ENCODE assay signal across 8 cellular contexts in genomic region chr17:79075433-79075805, GRCh38. TPM values are rescaled to one million over a fixed set of nuclear protein-coding genes. Genes with fewer than 3 reads are reported as not detected.
DNase-seq lines count a peak whose midpoint lies in the region; ATAC-seq and TF ChIP-seq lines count a peak whose summit lies in the region.

No MANE protein-coding gene starts in this region.

- H3K9me2 ChIP-seq in OCI-LY7 (ENCODE audit: insufficient read depth, low read length), result no peaks in the 10 kb centered on the region

- peak overlapping the region; percentile 82 to 95 (median 93) for H3K27ac Mint-ChIP-seq in CD4-positive, alpha-beta memory T cell

- peak in 4 of 5 donors; percentile 18 to 25 (median 24) for DNase-seq in CD4-positive, alpha-beta memory T cell
- DNase-seq in OCI-LY7 (ENCODE audit: low spot score) (no peak), dermis blood vessel endothelial cell (peak; percentile 20), upper lobe of right lung (no peak), NCI-H1436 treated with DMSO at 0.1 percent for 48 hours (lab: John Stamatoyannopoulos, UW) (no peak)

- H3K9me3 Mint-ChIP-seq in CD4-positive, alpha-beta memory T cell, result no peaks in the 10 kb centered on the region

- peak overlapping the region; percentile 78 for H3K27ac ChIP-seq in CD4-positive, alpha-beta memory T cell (ENCODE audit: low read depth, low read length)
- H3K27ac ChIP-seq in OCI-LY7 (ENCODE audit: low read depth, low read length, poor library complexity, severe bottlenecking), result no peak overlapping the region
- H3K27ac ChIP-seq in upper lobe of right lung, result peak overlapping the region; percentile 80

- no peaks in the 10 kb centered on the region for H4K20me1 ChIP-seq in OCI-LY7 (ENCODE audit: insufficient read depth, low read length)

- no peaks in the 10 kb centered on the region for H3K79me2 ChIP-seq in OCI-LY7 (ENCODE audit: insufficient read depth, low read depth, low read length)

- H3K36me3 Mint-ChIP-seq in CD4-positive, alpha-beta memory T cell, result peaks cover 14 to 35% of the 10 kb centered on the region in 2 donors

- peaks cover 8 to 30% (median 18%) of the 10 kb centered on the region in 4 donors for H3K4me1 Mint-ChIP-seq in CD4-positive, alpha-beta memory T cell

- H3K27me3 Mint-ChIP-seq in CD4-positive, alpha-beta memory T cell, result no peaks in the 10 kb centered on the region

- intact Hi-C loops in CD4-positive, alpha-beta memory T cell (cut with micrococcal nuclease), result no loop called here
- intact Hi-C loops in OCI-LY7 (cut with micrococcal nuclease; ENCODE audit: unreplicated experiment) (no loop called here), upper lobe of right lung (cut with DNase I) (no loop called here)

- BruUV-seq in OCI-LY7 (replicated peaks; lab: Mats Ljungman, UMichigan), result no TSS peak

- peak; percentile 18 for ATAC-seq in GM21723 (IDR thresholded peaks at IDR 0.05; ENCODE audit: unreplicated experiment)
- peak; percentile 10 for ATAC-seq in upper lobe of right lung
- no peak for ATAC-seq in GM18520 (IDR thresholded peaks at IDR 0.05; ENCODE audit: unreplicated experiment)

- H3K9me3 ChIP-seq in CD4-positive, alpha-beta memory T cell (ENCODE audit: control insufficient read depth in 1 of 2, low read length in 2 of 2), result no peaks in the 10 kb centered on the region
- no peaks in the 10 kb centered on the region for H3K9me3 ChIP-seq in OCI-LY7 (ENCODE audit: low read length)
- no peaks in the 10 kb centered on the region for H3K9me3 ChIP-seq in mononuclear cell (ENCODE audit: low read depth, low read length)
- H3K9me3 ChIP-seq in upper lobe of right lung, result no peaks in the 10 kb centered on the region

- peaks cover 8% of the 10 kb centered on the region for H3K36me3 ChIP-seq in CD4-positive, alpha-beta memory T cell (ENCODE audit: insufficient read depth, low read length)
- H3K36me3 ChIP-seq in OCI-LY7 (ENCODE audit: insufficient read depth, low read length) (no peaks in the 10 kb centered on the region), upper lobe of right lung (peaks cover 26% of the 10 kb centered on the region)

- peak overlapping the region in 1 of 2 donors; percentile 68 for H3K4me3 ChIP-seq in CD4-positive, alpha-beta memory T cell (ENCODE audit: low read length in 2 of 2)
- H3K4me3 ChIP-seq in OCI-LY7 (ENCODE audit: low read depth, low read length, poor library complexity, severe bottlenecking) (peak overlapping the region; percentile 70), mononuclear cell (ENCODE audit: low read length) (peak overlapping the region; percentile 65), upper lobe of right lung (peak overlapping the region; percentile 84)

- peak overlapping the region; percentile 89 to 94 (median 90) for H3K4me3 Mint-ChIP-seq in CD4-positive, alpha-beta memory T cell

- peaks cover 24% of the 10 kb centered on the region for H3K4me1 ChIP-seq in CD4-positive, alpha-beta memory T cell (ENCODE audit: insufficient read depth, low read length)
- H3K4me1 ChIP-seq in OCI-LY7 (ENCODE audit: insufficient read depth, low read length, poor library complexity, severe bottlenecking) (peaks cover 5% of the 10 kb centered on the region), mononuclear cell (ENCODE audit: insufficient read depth, low read length) (peaks cover 21% of the 10 kb centered on the region), upper lobe of right lung (peaks cover 7% of the 10 kb centered on the region)

- H2AFZ ChIP-seq in OCI-LY7 (ENCODE audit: low read length), result no peak overlapping the region

- CTCF ChIA-PET in CD4-positive, alpha-beta memory T cell (lab: Charles Lee; ENCODE audit: partially characterized antibody), result interaction anchor here (2.8 to 2.9 kb wide), 2 partner anchors 11 to 317 kb away, joined by 9 to 15 read pairs; no protein-coding TSS in a partner anchor
- CTCF ChIA-PET in OCI-LY7 (lab: Charles Lee; ENCODE audit: unreplicated experiment), result no interaction called here

- H3K4me2 ChIP-seq in OCI-LY7 (ENCODE audit: low read length), result peak overlapping the region; percentile 52

- TF ChIP-seq CTCF in OCI-LY7 (conservative IDR thresholded peaks at IDR 0.05; ENCODE audit: low read length) (no peak), upper lobe of right lung (IDR thresholded peaks at IDR 0.05) (no peak)

- POLR2A ChIA-PET in CD4-positive, alpha-beta memory T cell (lab: Charles Lee; ENCODE audit: partially characterized antibody), result no interaction called here
- POLR2A ChIA-PET in OCI-LY7 (lab: Charles Lee), result no interaction called here

- H3K27me3 ChIP-seq in CD4-positive, alpha-beta memory T cell (ENCODE audit: insufficient read depth, low read length), result no peaks in the 10 kb centered on the region
- no peaks in the 10 kb centered on the region for H3K27me3 ChIP-seq in mononuclear cell (ENCODE audit: insufficient read depth, low read length)
- H3K27me3 ChIP-seq in upper lobe of right lung, result no peaks in the 10 kb centered on the region

RNA-seq across cellular contexts. Expression of gene ENGASE, which starts 0.8 kb away (rescaled TPM):
- total RNA-seq in CD4-positive, alpha-beta memory T cell, result 100 to 1,000 TPM; 148 to 150 TPM
- 1 to 10 TPM; 2.7 to 3.3 TPM for polyA plus RNA-seq in CD4-positive, alpha-beta memory T cell
- 8.4 and 13.9 TPM in 2 replicates for total RNA-seq in OCI-LY7 (2014; rRNA removed; shearing (Covaris generic))
- total RNA-seq in OCI-LY7 (2022), result 31.4 and 35.1 TPM in 2 replicates
- 6.8 and 19.6 TPM in 2 replicates for total RNA-seq in dermis blood vessel endothelial cell
- total RNA-seq in mononuclear cell, result 25.2 TPM
- total RNA-seq in upper lobe of right lung, result 58.2 TPM

RNA-seq across cellular contexts. Expression of gene C1QTNF1, which starts 51.5 kb away (rescaled TPM):
- total RNA-seq in CD4-positive, alpha-beta memory T cell, result not detected
- polyA plus RNA-seq in CD4-positive, alpha-beta memory T cell, result not detected
- total RNA-seq in OCI-LY7 (2014; rRNA removed; shearing (Covaris generic)), result not detected in 2 replicates
- total RNA-seq in OCI-LY7 (2022), result not detected in 2 replicates
- total RNA-seq in dermis blood vessel endothelial cell, result 14.6 and 16.9 TPM in 2 replicates
- total RNA-seq in mononuclear cell, result 0.10 TPM
- 28.3 TPM for total RNA-seq in upper lobe of right lung

Comparison
In these comparisons a context has a peak if more than half of its experiments do, and no peak if none do; other contexts are left out.
1. DNase-seq: peak in CD4-positive, alpha-beta memory T cell (4 of 5) and dermis blood vessel endothelial cell (single experiment); none in OCI-LY7 (single experiment), upper lobe of right lung (single experiment) and NCI-H1436 treated with DMSO at 0.1 percent for 48 hours (single experiment).
2. RNA of gene C1QTNF1, which starts 51.5 kb away (total RNA-seq): 28.3 TPM in upper lobe of right lung (single experiment) and 14.6 to 16.9 TPM in dermis blood vessel endothelial cell; not detected in CD4-positive, alpha-beta memory T cell, 0.10 TPM in mononuclear cell (single experiment) and not detected in OCI-LY7; every median in the first group is over 10 times any median in the second.